In genomic region chr20:8155848-8156602, GRCh38 we compare ENCODE assay signal across 13 cellular contexts. TPM values are rescaled to one million over a fixed set of nuclear protein-coding genes. Genes with fewer than 3 reads are reported as not detected.
A peak's percentile ranks its signal among the peaks of the same experiment; 100 is the strongest.
DNase-seq lines count a peak whose midpoint lies in the region; ATAC-seq, FAIRE-seq and TF ChIP-seq lines count a peak whose summit lies in the region.
"Had no signal": no experiment of that assay in that cellular context is flagged by ENCODE, and none has a peak within 500 bp of the region (broad histone marks: within the 10 kb centered on the region; RNA-seq: fewer than 3 reads in every experiment).

No MANE protein-coding gene starts in this region.

- H3K27ac ChIP-seq in GM23338 (ENCODE audit: low read depth) = no peak overlapping the region
- peak overlapping the region; percentile 10 for H3K27ac ChIP-seq in astrocyte (ENCODE audit: low read depth, low read length)
- H3K27ac ChIP-seq in mesenchymal stem cell (ENCODE audit: low read length, poor library complexity, severe bottlenecking) = peak overlapping the region; percentile 5

- peaks cover 35% of the 10 kb centered on the region for H3K4me1 Mint-ChIP-seq in Caco-2 (ENCODE audit: low read depth, unreplicated experiment)
- peaks cover 10% of the 10 kb centered on the region; the same call in 2 of the 3 replicates for H3K4me1 Mint-ChIP-seq in GM23338
- H3K4me1 Mint-ChIP-seq in astrocyte (ENCODE audit: low read depth, unreplicated experiment) = peaks cover 43% of the 10 kb centered on the region
- H3K4me1 Mint-ChIP-seq: neural crest cell had no signal

- peak overlapping the region; percentile 75 for H3K27ac Mint-ChIP-seq in Caco-2 (ENCODE audit: unreplicated experiment)
- peak overlapping the region; percentile 39; the same call in 1 of the 2 replicates for H3K27ac Mint-ChIP-seq in GM23338
- peak overlapping the region; percentile 67 for H3K27ac Mint-ChIP-seq in astrocyte (ENCODE audit: unreplicated experiment)
- H3K27ac Mint-ChIP-seq: activated naive CD4-positive, alpha-beta T cell treated with anti-CD3 and anti-CD28 coated beads, Interleukin-2, amount 10 ng/mL, durations not matched to agents 7 days and 5 days; T-helper 2 cell treated with Interferon-gamma antibody and Interleukin-4, amounts not matched to agents 5 μg/mL and 100 μg/mL, for 36 hours had no signal

- no peaks in the 10 kb centered on the region for H3F3A ChIP-seq in GM23338 (replicated peaks; ENCODE audit: low read depth)

- H4K8ac ChIP-seq in mesenchymal stem cell (ENCODE audit: low read length) = no peak overlapping the region

- intact Hi-C loops in Caco-2 (cut with micrococcal nuclease; ENCODE audit: unreplicated experiment) = loop anchor here (1.0 to 2.0 kb wide), 5 partner anchors 16 to 94 kb away; no protein-coding TSS in a partner anchor

- H3K79me2 ChIP-seq in GM23338 (replicated peaks; ENCODE audit: insufficient read depth) = no peaks in the 10 kb centered on the region
- H3K79me2 ChIP-seq in astrocyte (ENCODE audit: insufficient read depth, low read length) = no peaks in the 10 kb centered on the region

- H2BK5ac ChIP-seq in mesenchymal stem cell (ENCODE audit: low read depth, low read length, poor library complexity, severe bottlenecking) = no peak overlapping the region

- H3K23ac ChIP-seq in mesenchymal stem cell (ENCODE audit: low read length in 2 of 2) = no peak overlapping the region

- H3K4ac ChIP-seq in mesenchymal stem cell (ENCODE audit: low read depth in 1 of 2, low read length in 2 of 2) = peak overlapping the region in 1 of 2 experiments; percentile 7

- peaks cover 1% of the 10 kb centered on the region; the same call in 1 of the 2 replicates for H3K36me3 ChIP-seq in Caco-2 (ENCODE audit: control insufficient read depth, insufficient read depth, low read length)
- peaks cover 6% of the 10 kb centered on the region; the same call in 1 of the 2 replicates for H3K36me3 ChIP-seq in GM23338 (ENCODE audit: insufficient read depth)
- H3K36me3 ChIP-seq in astrocyte (ENCODE audit: insufficient read depth, low read length) = no peaks in the 10 kb centered on the region
- H3K36me3 ChIP-seq in mesenchymal stem cell (ENCODE audit: control insufficient read depth in 1 of 2, insufficient read depth in 2 of 2, low read depth in 1 of 2, low read length in 2 of 2) = no peaks in the 10 kb centered on the region

- H4K20me1 ChIP-seq in GM23338 (replicated peaks; ENCODE audit: insufficient read depth) = no peaks in the 10 kb centered on the region
- H4K20me1 ChIP-seq in astrocyte (ENCODE audit: insufficient read depth, low read length) = no peaks in the 10 kb centered on the region

- H3K9ac ChIP-seq in astrocyte (ENCODE audit: low read length) (no peak overlapping the region), mesenchymal stem cell (ENCODE audit: low read length) (no peak overlapping the region)

- H2BK12ac ChIP-seq in mesenchymal stem cell (ENCODE audit: low read length in 2 of 2) = no peak overlapping the region

- FAIRE-seq in astrocyte (lab: Jason Lieb, UNC) = no peak

- H3K4me3 Mint-ChIP-seq in Caco-2 (ENCODE audit: unreplicated experiment) (peak overlapping the region; percentile 16), GM23338 (no peak overlapping the region), astrocyte (ENCODE audit: unreplicated experiment) (no peak overlapping the region)
- H3K4me3 Mint-ChIP-seq: activated naive CD4-positive, alpha-beta T cell treated with anti-CD3 and anti-CD28 coated beads, Interleukin-2, amount 10 ng/mL, durations not matched to agents 7 days and 5 days; neural crest cell; T-helper 2 cell treated with Interferon-gamma antibody and Interleukin-4, amounts not matched to agents 5 μg/mL and 100 μg/mL, for 36 hours had no signal

- no peak overlapping the region for H2AK5ac ChIP-seq in mesenchymal stem cell (ENCODE audit: low read length, severe bottlenecking)

- no peak overlapping the region for H3K14ac ChIP-seq in mesenchymal stem cell (ENCODE audit: low read length in 2 of 2)

- 0 out of 2 replicates have a peak, but pooled peaks cover 5% of the 10 kb centered on the region for H3K9me2 ChIP-seq in GM23338 (ENCODE audit: insufficient read depth)

- no peaks in the 10 kb centered on the region for H3K27me3 Mint-ChIP-seq in Caco-2 (ENCODE audit: insufficient read depth, unreplicated experiment)
- H3K27me3 Mint-ChIP-seq in GM23338 (ENCODE audit: insufficient read depth, low read depth, poor library complexity) = peaks cover 2% of the 10 kb centered on the region
- H3K27me3 Mint-ChIP-seq in astrocyte (ENCODE audit: low read depth, unreplicated experiment) = no peaks in the 10 kb centered on the region
- H3K27me3 Mint-ChIP-seq: activated naive CD4-positive, alpha-beta T cell treated with anti-CD3 and anti-CD28 coated beads, Interleukin-2, amount 10 ng/mL, durations not matched to agents 7 days and 5 days had no signal

- no peak overlapping the region for H4K91ac ChIP-seq in mesenchymal stem cell (ENCODE audit: low read length)

- peaks cover 14% of the 10 kb centered on the region for H3K9me3 ChIP-seq in Caco-2
- no peaks in the 10 kb centered on the region for H3K9me3 ChIP-seq in astrocyte (ENCODE audit: insufficient read depth, low read depth, low read length)
- H3K9me3 ChIP-seq in mesenchymal stem cell (ENCODE audit: control insufficient read depth, low read length) = no peaks in the 10 kb centered on the region

- TF ChIP-seq CTCF in Caco-2 (IDR thresholded peaks at IDR 0.05; ENCODE audit: insufficient read depth in 1 of 2, low read depth in 1 of 2, low read length in 1 of 2, severe bottlenecking in 1 of 2, unreplicated experiment in 1 of 2) (no peak), GM23338 (conservative IDR thresholded peaks at IDR 0.05; ENCODE audit: low read depth in 2 of 2) (no peak), astrocyte (IDR thresholded peaks at IDR 0.05; ENCODE audit: insufficient read depth, low read depth, low read length) (no peak)

- ATAC-seq in GM23338 (no peak), HG02884 (IDR thresholded peaks at IDR 0.05; ENCODE audit: unreplicated experiment) (no peak), HG03039 (IDR thresholded peaks at IDR 0.05; ENCODE audit: unreplicated experiment) (no peak), left lobe of liver (no peak)

- no peak for DNase-seq in Caco-2
- DNase-seq in GM23338 (ENCODE audit: low spot score) = no peak
- DNase-seq in astrocyte (ENCODE audit: low read depth) = no peak
- DNase-seq in mesenchymal stem cell = no peak
- no peak for DNase-seq in NCI-H2107 treated with DMSO at 0.1 percent for 48 hours (lab: John Stamatoyannopoulos, UW; ENCODE audit: unreplicated experiment)
- no peak for DNase-seq in left lobe of liver (ENCODE audit: low spot score)
- DNase-seq: activated naive CD4-positive, alpha-beta T cell treated with anti-CD3 and anti-CD28 coated beads, Interleukin-2, amount 10 ng/mL, durations not matched to agents 7 days and 5 days; DMS79; foreskin melanocyte had no signal

- CTCF ChIA-PET in Caco-2 (lab: Charles Lee) = interaction anchor here (0.5 kb wide), 1 partner anchor 112 kb away, joined by 4 read pairs; no protein-coding TSS in a partner anchor

- no TSS peak for BruUV-seq in Caco-2 (replicated peaks; lab: Mats Ljungman, UMichigan)

- no peaks in the 10 kb centered on the region for H3K79me1 ChIP-seq in mesenchymal stem cell (replicated peaks; ENCODE audit: low read length, poor library complexity, severe bottlenecking)

- H3K36me3 Mint-ChIP-seq in Caco-2 (ENCODE audit: insufficient read depth, unreplicated experiment) (peaks cover 44% of the 10 kb centered on the region), GM23338 (ENCODE audit: low read depth) (peaks cover 20% of the 10 kb centered on the region; the same call in 2 of the 3 replicates), astrocyte (ENCODE audit: low read depth, unreplicated experiment) (peaks cover 4% of the 10 kb centered on the region)
- H3K36me3 Mint-ChIP-seq: activated naive CD4-positive, alpha-beta T cell treated with anti-CD3 and anti-CD28 coated beads, Interleukin-2, amount 10 ng/mL, durations not matched to agents 7 days and 5 days had no signal

- H2BK120ac ChIP-seq in mesenchymal stem cell (ENCODE audit: low read depth, low read length) = no peak overlapping the region

- peaks cover 46% of the 10 kb centered on the region for H3K4me1 ChIP-seq in Caco-2
- H3K4me1 ChIP-seq in GM23338 (ENCODE audit: insufficient read depth) = no peaks in the 10 kb centered on the region
- H3K4me1 ChIP-seq in astrocyte (ENCODE audit: insufficient read depth, low read length) = peaks cover 33% of the 10 kb centered on the region
- H3K4me1 ChIP-seq in mesenchymal stem cell (ENCODE audit: control insufficient read depth, insufficient read depth, low read depth, low read length) = peaks cover 3% of the 10 kb centered on the region

- peaks cover 13% of the 10 kb centered on the region for H3K9me3 Mint-ChIP-seq in Caco-2 (ENCODE audit: unreplicated experiment)
- H3K9me3 Mint-ChIP-seq in GM23338 = peaks cover 26% of the 10 kb centered on the region
- peaks cover 7% of the 10 kb centered on the region for H3K9me3 Mint-ChIP-seq in astrocyte (ENCODE audit: unreplicated experiment)

- H3K4me3 ChIP-seq in Caco-2 (ENCODE audit: low read depth, low read length) = no peak overlapping the region
- H3K4me3 ChIP-seq in GM23338 = no peak overlapping the region
- no peak overlapping the region for H3K4me3 ChIP-seq in astrocyte (ENCODE audit: insufficient read depth, low read depth, low read length)
- H3K4me3 ChIP-seq in mesenchymal stem cell (ENCODE audit: insufficient read depth in 1 of 2, low read depth in 1 of 2, low read length in 2 of 2) = no peak overlapping the region

- H3K18ac ChIP-seq in mesenchymal stem cell (ENCODE audit: low read depth in 1 of 2, low read length in 2 of 2) = no peak overlapping the region

- POLR2A ChIA-PET in Caco-2 (lab: Charles Lee) = no interaction called here

- H3K4me2 ChIP-seq in GM23338 = no peak overlapping the region
- peak overlapping the region; percentile 32 for H3K4me2 ChIP-seq in astrocyte (ENCODE audit: low read length)
- H3K4me2 ChIP-seq in mesenchymal stem cell (ENCODE audit: low read length, poor library complexity, severe bottlenecking) = no peak overlapping the region

- no peak overlapping the region for H2BK15ac ChIP-seq in mesenchymal stem cell (ENCODE audit: low read depth, poor library complexity, severe bottlenecking)

- 96% methylated on average over 2 of the region's 2 CpGs for WGBS in mesenchymal stem cell

- H2AFZ ChIP-seq in GM23338 (no peak overlapping the region), astrocyte (ENCODE audit: low read depth, low read length) (no peak overlapping the region), mesenchymal stem cell (ENCODE audit: low read depth, low read length) (no peak overlapping the region)

- H3K27me3 ChIP-seq in Caco-2 (replicated peaks; ENCODE audit: control insufficient read depth, insufficient read depth, low read length) (no peaks in the 10 kb centered on the region), GM23338 (ENCODE audit: insufficient read depth) (no peaks in the 10 kb centered on the region), astrocyte (ENCODE audit: insufficient read depth, low read length) (no peaks in the 10 kb centered on the region), mesenchymal stem cell (ENCODE audit: control insufficient read depth in 1 of 2, insufficient read depth in 1 of 2, low read length in 2 of 2) (no peaks in the 10 kb centered on the region)

RNA-seq across cellular contexts. Expression of gene PLCB1, which starts 24.0 kb away (rescaled TPM):
- 101 and 105 TPM in 2 replicates for total RNA-seq in Caco-2 (2022)
- 20.6 and 20.7 TPM in 2 replicates for total RNA-seq in GM23338 (2014; rRNA removed; shearing (Covaris generic))
- 10.0 and 14.9 TPM in 2 replicates for polyA plus RNA-seq in GM23338 (2016; fragmentation: Nextera tagmentation; extraction: Ambion mirVana)
- total RNA-seq in astrocyte = 10.7 and 11.0 TPM in 2 replicates
- 15.1 TPM for polyA plus RNA-seq in mesenchymal stem cell (2013, experiment 1 of 2)
- polyA plus RNA-seq in mesenchymal stem cell (2013, experiment 2 of 2) = 15.5 TPM
- 3.9 TPM for total RNA-seq in left lobe of liver
